ENCODE assay signal across 21 cellular contexts in genomic region chr5:74164725-74165226, GRCh38.
A peak's percentile ranks its signal among the peaks of the same experiment; 100 is the strongest.
DNase-seq lines count a peak whose midpoint lies in the region; ATAC-seq lines count a peak whose summit lies in the region.
"Had no signal": no experiment of that assay in that cellular context is flagged by ENCODE, and none has a peak within 500 bp of the region (broad histone marks: within the 10 kb centered on the region; RNA-seq: fewer than 3 reads in every experiment).

No MANE protein-coding gene starts in this region.

- DNase-seq in EL (peak; percentile 8), RPMI7951 (ENCODE audit: low read depth) (peak; percentile 58), Right ventricle myocardium superior (no peak), sciatic nerve (ENCODE audit: low spot score) (no peak), glomerular visceral epithelial cell (ENCODE audit: extremely low spot score) (no peak)
- DNase-seq: activated CD4-positive, CD25-positive, alpha-beta regulatory T cell treated with anti-CD3 and anti-CD28 coated beads, Interleukin-2, amount 50 U/mL, for 72 hours; activated CD8-positive, alpha-beta T cell treated with anti-CD3 and anti-CD28 coated beads, Interleukin-2, amount 10 ng/mL, durations not matched to agents 7 days and 5 days; amygdala; DMS53; kidney; lower lobe of right lung; natural killer cell; NCI-H1436 treated with DMSO at 0.1 percent for 48 hours; NCI-H2107; NK-92 treated with Interleukin-12 subunit alpha and Interleukin-12 subunit beta, amount 100 ng/mL, for 24 hours; stimulated activated CD4-positive, alpha-beta T cell treated with anti-CD3 and anti-CD28 coated beads, Interleukin-15, amount 100 ng/mL, for 24 hours had no signal

- ATAC-seq in Right ventricle myocardium superior (ENCODE audit: poor library complexity) (peak; percentile 85), sciatic nerve (peak; percentile 79), GM18868 (IDR thresholded peaks at IDR 0.05; ENCODE audit: unreplicated experiment) (no peak), HG03432 (IDR thresholded peaks at IDR 0.05; ENCODE audit: unreplicated experiment) (no peak)
- ATAC-seq: activated CD8-positive, alpha-beta T cell treated with anti-CD3 and anti-CD28 coated beads, Interleukin-2, amount 10 ng/mL, durations not matched to agents 7 days and 5 days; activated naive CD4-positive, alpha-beta T cell treated with anti-CD3 and anti-CD28 coated beads, Interleukin-2, amount 50 U/mL, for 72 hours; HCT116; natural killer cell; stimulated activated effector memory CD8-positive, alpha-beta T cell treated with anti-CD3 and anti-CD28 coated beads, Interleukin-12 subunit alpha, Interleukin-12 subunit beta, amount 100 ng/mL, for 72 hours had no signal

- intact Hi-C loops in Right ventricle myocardium superior (cut with DNase I), result no loop called here
- intact Hi-C loops in sciatic nerve (cut with DNase I), result no loop called here

Comparison
In these comparisons a context has a peak if more than half of its experiments do, and no peak if none do; other contexts are left out.
1. DNase-seq: peak in EL (single experiment) and RPMI7951 (single experiment); none in Right ventricle myocardium superior (single experiment), sciatic nerve (single experiment) and glomerular visceral epithelial cell (single experiment).
2. ATAC-seq: peak in Right ventricle myocardium superior (single experiment) and sciatic nerve (single experiment); none in GM18868 (single experiment) and HG03432 (single experiment).